In the genomic region with DNA sequence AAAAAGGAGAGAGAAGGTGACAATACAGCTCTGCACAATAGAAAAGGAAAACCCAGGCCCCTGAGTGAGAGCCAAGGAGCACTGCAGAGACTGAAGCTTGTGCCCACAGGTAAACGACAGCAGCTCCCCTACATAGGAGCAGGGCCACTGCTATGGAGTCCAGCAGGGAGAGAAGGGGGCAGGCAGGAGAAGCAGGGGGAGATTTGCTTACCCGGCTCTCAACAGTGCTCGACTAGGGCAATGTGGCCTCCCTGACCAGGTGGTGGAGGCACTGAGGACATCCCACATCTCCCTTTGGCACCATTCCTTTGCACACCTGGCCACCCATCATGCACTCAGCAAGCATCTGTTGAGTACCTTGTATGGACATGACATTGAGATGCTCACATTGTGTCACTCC, we compare ENCODE assay signal across 6 cellular contexts.
"Had no signal": no experiment of that assay in that cellular context is flagged by ENCODE, and none has a peak within 500 bp of the region (broad histone marks: within the 10 kb centered on the region; RNA-seq: fewer than 3 reads in every experiment).

No MANE protein-coding gene starts in this region.

- H3K9me3 ChIP-seq: HAP-1 had no signal

- H3K4me1 ChIP-seq: HAP-1 had no signal

- H3K36me3 ChIP-seq: HAP-1 had no signal

- ATAC-seq: K562 had no signal

- H3K27ac ChIP-seq: GM23248 had no signal

- H3K4me3 ChIP-seq: GM23248, HAP-1, K562 had no signal

- DNase-seq: GM23248, GOT3, H7, IMR-90 had no signal

- FAIRE-seq: K562 had no signal
